In genomic region chr20:24867556-24867955, GRCh38 we compare ENCODE assay signal across 3 cellular contexts.
"Had no signal": no experiment of that assay in that cellular context is flagged by ENCODE, and none has a peak within 500 bp of the region (broad histone marks: within the 10 kb centered on the region; RNA-seq: fewer than 3 reads in every experiment).

No MANE protein-coding gene starts in this region.

- H3K4me3 ChIP-seq: GM12878 had no signal

- DNase-seq: GDM1, GF-D8 had no signal

- ATAC-seq: GM12878 had no signal
